In the genomic region with DNA sequence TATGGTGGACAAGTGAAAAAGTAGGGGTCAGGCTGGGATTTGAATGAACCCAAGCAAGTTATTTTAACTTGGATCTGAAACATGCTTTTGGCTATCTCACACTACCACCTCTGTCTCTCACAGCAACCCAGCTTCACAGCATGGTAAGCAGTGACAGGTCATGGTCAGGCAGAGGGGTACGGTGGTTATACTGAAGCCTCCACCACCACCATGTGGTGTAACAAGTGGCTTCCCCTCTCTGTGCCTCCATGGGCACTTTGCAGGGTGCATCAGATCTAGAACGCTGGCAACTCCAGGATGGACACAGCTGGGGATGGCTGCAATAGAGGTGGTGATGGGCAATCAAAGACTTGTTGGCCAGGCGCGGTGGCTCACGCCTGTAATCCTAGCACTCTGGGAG, we compare ENCODE assay signal across 1 cellular context.
TF ChIP-seq lines count a peak whose summit lies in the region.

No MANE protein-coding gene starts in this region.

TF ChIP-seq in GM23338, 12 proteins besides CTCF, POLR2A, EP300 and RAD21:
- TF ChIP-seq, protein P1, sequence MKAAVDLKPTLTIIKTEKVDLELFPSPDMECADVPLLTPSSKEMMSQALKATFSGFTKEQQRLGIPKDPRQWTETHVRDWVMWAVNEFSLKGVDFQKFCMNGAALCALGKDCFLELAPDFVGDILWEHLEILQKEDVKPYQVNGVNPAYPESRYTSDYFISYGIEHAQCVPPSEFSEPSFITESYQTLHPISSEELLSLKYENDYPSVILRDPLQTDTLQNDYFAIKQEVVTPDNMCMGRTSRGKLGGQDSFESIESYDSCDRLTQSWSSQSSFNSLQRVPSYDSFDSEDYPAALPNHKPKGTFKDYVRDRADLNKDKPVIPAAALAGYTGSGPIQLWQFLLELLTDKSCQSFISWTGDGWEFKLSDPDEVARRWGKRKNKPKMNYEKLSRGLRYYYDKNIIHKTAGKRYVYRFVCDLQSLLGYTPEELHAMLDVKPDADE (IDR thresholded peaks at IDR 0.05): no peak
- TF ChIP-seq, protein P2, sequence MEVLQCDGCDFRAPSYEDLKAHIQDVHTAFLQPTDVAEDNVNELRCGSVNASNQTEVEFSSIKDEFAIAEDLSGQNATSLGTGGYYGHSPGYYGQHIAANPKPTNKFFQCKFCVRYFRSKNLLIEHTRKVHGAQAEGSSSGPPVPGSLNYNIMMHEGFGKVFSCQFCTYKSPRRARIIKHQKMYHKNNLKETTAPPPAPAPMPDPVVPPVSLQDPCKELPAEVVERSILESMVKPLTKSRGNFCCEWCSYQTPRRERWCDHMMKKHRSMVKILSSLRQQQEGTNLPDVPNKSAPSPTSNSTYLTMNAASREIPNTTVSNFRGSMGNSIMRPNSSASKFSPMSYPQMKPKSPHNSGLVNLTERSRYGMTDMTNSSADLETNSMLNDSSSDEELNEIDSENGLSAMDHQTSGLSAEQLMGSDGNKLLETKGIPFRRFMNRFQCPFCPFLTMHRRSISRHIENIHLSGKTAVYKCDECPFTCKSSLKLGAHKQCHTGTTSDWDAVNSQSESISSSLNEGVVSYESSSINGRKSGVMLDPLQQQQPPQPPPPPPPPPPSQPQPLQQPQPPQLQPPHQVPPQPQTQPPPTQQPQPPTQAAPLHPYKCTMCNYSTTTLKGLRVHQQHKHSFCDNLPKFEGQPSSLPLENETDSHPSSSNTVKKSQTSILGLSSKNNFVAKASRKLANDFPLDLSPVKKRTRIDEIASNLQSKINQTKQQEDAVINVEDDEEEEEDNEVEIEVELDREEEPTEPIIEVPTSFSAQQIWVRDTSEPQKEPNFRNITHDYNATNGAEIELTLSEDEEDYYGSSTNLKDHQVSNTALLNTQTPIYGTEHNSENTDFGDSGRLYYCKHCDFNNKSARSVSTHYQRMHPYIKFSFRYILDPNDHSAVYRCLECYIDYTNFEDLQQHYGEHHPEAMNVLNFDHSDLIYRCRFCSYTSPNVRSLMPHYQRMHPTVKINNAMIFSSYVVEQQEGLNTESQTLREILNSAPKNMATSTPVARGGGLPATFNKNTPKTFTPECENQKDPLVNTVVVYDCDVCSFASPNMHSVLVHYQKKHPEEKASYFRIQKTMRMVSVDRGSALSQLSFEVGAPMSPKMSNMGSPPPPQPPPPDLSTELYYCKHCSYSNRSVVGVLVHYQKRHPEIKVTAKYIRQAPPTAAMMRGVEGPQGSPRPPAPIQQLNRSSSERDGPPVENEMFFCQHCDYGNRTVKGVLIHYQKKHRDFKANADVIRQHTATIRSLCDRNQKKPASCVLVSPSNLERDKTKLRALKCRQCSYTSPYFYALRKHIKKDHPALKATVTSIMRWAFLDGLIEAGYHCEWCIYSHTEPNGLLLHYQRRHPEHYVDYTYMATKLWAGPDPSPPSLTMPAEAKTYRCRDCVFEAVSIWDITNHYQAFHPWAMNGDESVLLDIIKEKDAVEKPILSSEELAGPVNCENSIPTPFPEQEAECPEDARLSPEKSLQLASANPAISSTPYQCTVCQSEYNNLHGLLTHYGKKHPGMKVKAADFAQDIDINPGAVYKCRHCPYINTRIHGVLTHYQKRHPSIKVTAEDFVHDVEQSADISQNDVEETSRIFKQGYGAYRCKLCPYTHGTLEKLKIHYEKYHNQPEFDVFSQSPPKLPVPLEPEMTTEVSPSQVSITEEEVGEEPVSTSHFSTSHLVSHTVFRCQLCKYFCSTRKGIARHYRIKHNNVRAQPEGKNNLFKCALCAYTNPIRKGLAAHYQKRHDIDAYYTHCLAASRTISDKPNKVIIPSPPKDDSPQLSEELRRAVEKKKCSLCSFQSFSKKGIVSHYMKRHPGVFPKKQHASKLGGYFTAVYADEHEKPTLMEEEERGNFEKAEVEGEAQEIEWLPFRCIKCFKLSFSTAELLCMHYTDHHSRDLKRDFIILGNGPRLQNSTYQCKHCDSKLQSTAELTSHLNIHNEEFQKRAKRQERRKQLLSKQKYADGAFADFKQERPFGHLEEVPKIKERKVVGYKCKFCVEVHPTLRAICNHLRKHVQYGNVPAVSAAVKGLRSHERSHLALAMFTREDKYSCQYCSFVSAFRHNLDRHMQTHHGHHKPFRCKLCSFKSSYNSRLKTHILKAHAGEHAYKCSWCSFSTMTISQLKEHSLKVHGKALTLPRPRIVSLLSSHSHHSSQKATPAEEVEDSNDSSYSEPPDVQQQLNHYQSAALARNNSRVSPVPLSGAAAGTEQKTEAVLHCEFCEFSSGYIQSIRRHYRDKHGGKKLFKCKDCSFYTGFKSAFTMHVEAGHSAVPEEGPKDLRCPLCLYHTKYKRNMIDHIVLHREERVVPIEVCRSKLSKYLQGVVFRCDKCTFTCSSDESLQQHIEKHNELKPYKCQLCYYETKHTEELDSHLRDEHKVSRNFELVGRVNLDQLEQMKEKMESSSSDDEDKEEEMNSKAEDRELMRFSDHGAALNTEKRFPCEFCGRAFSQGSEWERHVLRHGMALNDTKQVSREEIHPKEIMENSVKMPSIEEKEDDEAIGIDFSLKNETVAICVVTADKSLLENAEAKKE (CRISPR knock-in tag; IDR thresholded peaks at IDR 0.05): no peak
- TF ChIP-seq STAT1 (IDR thresholded peaks at IDR 0.05; ENCODE audit: unreplicated experiment): no peak
- TF ChIP-seq JUNB (IDR thresholded peaks at IDR 0.05; ENCODE audit: unreplicated experiment): no peak
- no peak for TF ChIP-seq ZNF331 (CRISPR knock-in tag; IDR thresholded peaks at IDR 0.05; ENCODE audit: low read depth)
- TF ChIP-seq EZH2phosphoT487 (IDR thresholded peaks at IDR 0.05; ENCODE audit: unreplicated experiment): no peak
- TF ChIP-seq NANOG (IDR thresholded peaks at IDR 0.05; ENCODE audit: borderline replicate concordance): no peak
TF ChIP-seq in GM23338: peak in this region for 0.
